Comparison of ENCODE assay signal across 28 cellular contexts in genomic region chr22:34567367-34567766, GRCh38.
"Had no signal": no experiment of that assay in that cellular context is flagged by ENCODE, and none has a peak within 500 bp of the region (broad histone marks: within the 10 kb centered on the region; RNA-seq: fewer than 3 reads in every experiment).

No MANE protein-coding gene starts in this region.

- H3K36me3 Mint-ChIP-seq: immature natural killer cell; naive thymus-derived CD4-positive, alpha-beta T cell; neural progenitor cell; stimulated activated memory B cell treated with anti-CD40 and anti-IgM and Interleukin-4, amounts not matched to agents 10 μg/mL and 1 μg/mL and 100 μg/mL, for 72 hours; type B pancreatic cell had no signal

- DNase-seq: dorsolateral prefrontal cortex; effector CD4-positive, alpha-beta T cell; foreskin melanocyte; hypothalamus; immature natural killer cell; islet precursor cell; mesenchymal stem cell; midbrain; naive thymus-derived CD4-positive, alpha-beta T cell; posterior cingulate gyrus; psoas muscle; right cardiac atrium; spleen; stimulated activated CD4-positive, alpha-beta T cell treated with anti-CD3 and anti-CD28 coated beads, Interleukin-4, amount 100 ng/mL, for 4 hours; stimulated activated naive CD8-positive, alpha-beta T cell treated with anti-CD3 and anti-CD28 coated beads, Interleukin-15, Interleukin-2, amounts not matched to agents 100 U/mL and 50 U/mL, for 24 hours; substantia nigra; testis; tibial artery had no signal

- H3K4me1 ChIP-seq: esophagus muscularis mucosa, neural progenitor cell, psoas muscle, spleen, testis, tibial artery had no signal

- H3K4me3 ChIP-seq: dorsolateral prefrontal cortex, esophagus muscularis mucosa, lung, neural progenitor cell, psoas muscle, skin epidermis, spleen, testis, tibial artery had no signal

- H3K27me3 Mint-ChIP-seq: type B pancreatic cell had no signal

- H3K9me3 ChIP-seq: psoas muscle, testis, tibial artery had no signal

- H3K4me3 Mint-ChIP-seq: immature natural killer cell; naive thymus-derived CD4-positive, alpha-beta T cell; nephron; neural progenitor cell; stimulated activated memory B cell treated with anti-CD40 and anti-IgM and Interleukin-4, amounts not matched to agents 10 μg/mL and 1 μg/mL and 100 μg/mL, for 72 hours; type B pancreatic cell had no signal

- H3K9ac ChIP-seq: neural progenitor cell had no signal

- H3K27ac ChIP-seq: dorsolateral prefrontal cortex, epithelial cell of prostate, esophagus muscularis mucosa, neural progenitor cell, psoas muscle, skin epidermis, spleen, testis, tibial artery had no signal

- H3K36me3 ChIP-seq: esophagus muscularis mucosa, neural progenitor cell, spleen, tibial artery had no signal

- ATAC-seq: left lobe of liver; naive thymus-derived CD4-positive, alpha-beta T cell; psoas muscle; right cardiac atrium; stimulated activated memory B cell treated with anti-CD40 and anti-IgM and Interleukin-4, amounts not matched to agents 10 μg/mL and 1 μg/mL and 100 μg/mL, for 72 hours; stimulated activated naive CD8-positive, alpha-beta T cell treated with anti-CD3 and anti-CD28 coated beads, Interleukin-15, Interleukin-2, amounts not matched to agents 100 U/mL and 50 U/mL, for 24 hours had no signal

- H2AFZ ChIP-seq: neural progenitor cell had no signal

- H3K4me2 ChIP-seq: neural progenitor cell had no signal

- H3K27ac Mint-ChIP-seq: immature natural killer cell; naive thymus-derived CD4-positive, alpha-beta T cell; nephron; neural progenitor cell; stimulated activated memory B cell treated with anti-CD40 and anti-IgM and Interleukin-4, amounts not matched to agents 10 μg/mL and 1 μg/mL and 100 μg/mL, for 72 hours; type B pancreatic cell had no signal

- H3K4me1 Mint-ChIP-seq: immature natural killer cell; naive thymus-derived CD4-positive, alpha-beta T cell; nephron; stimulated activated memory B cell treated with anti-CD40 and anti-IgM and Interleukin-4, amounts not matched to agents 10 μg/mL and 1 μg/mL and 100 μg/mL, for 72 hours had no signal

- H3K27me3 ChIP-seq: esophagus muscularis mucosa, neural progenitor cell, testis, tibial artery had no signal

- H3K9me3 Mint-ChIP-seq: nephron, neural progenitor cell, type B pancreatic cell had no signal

- FAIRE-seq: colon had no signal
